10 cellular contexts compared by ENCODE assay signal in genomic region chr9:14031015-14031414, GRCh38.
DNase-seq lines count a peak whose midpoint lies in the region; ATAC-seq and TF ChIP-seq lines count a peak whose summit lies in the region.
"Had no signal": no experiment of that assay in that cellular context is flagged by ENCODE, and none has a peak within 500 bp of the region (broad histone marks: within the 10 kb centered on the region; RNA-seq: fewer than 3 reads in every experiment).

No MANE protein-coding gene starts in this region.

- H3K27me3 ChIP-seq in PC-9 (ENCODE audit: insufficient read depth, low read depth): no peaks in the 10 kb centered on the region
- no peaks in the 10 kb centered on the region for H3K27me3 ChIP-seq in esophagus squamous epithelium
- peaks cover 0 to 13% of the 10 kb centered on the region in 2 experiments for H3K27me3 ChIP-seq in mesenchymal stem cell (ENCODE audit: control insufficient read depth in 1 of 2, insufficient read depth in 1 of 2, low read length in 2 of 2)
- no peaks in the 10 kb centered on the region for H3K27me3 ChIP-seq in tibial artery

- H3K18ac ChIP-seq in mesenchymal stem cell (ENCODE audit: low read depth in 1 of 2, low read length in 2 of 2): peak overlapping the region in 1 of 2 experiments; percentile 32

- no peak overlapping the region for H4K91ac ChIP-seq in mesenchymal stem cell (ENCODE audit: low read length)

- peak overlapping the region; percentile 72 for H3K9ac ChIP-seq in mesenchymal stem cell (ENCODE audit: low read length)

- H3K4me2 ChIP-seq in PC-9 (peak overlapping the region; percentile 53), mesenchymal stem cell (ENCODE audit: low read length, poor library complexity, severe bottlenecking) (no peak overlapping the region)

- peak overlapping the region; percentile 66 for H3K27ac ChIP-seq in PC-9
- peak overlapping the region; percentile 5 to 81 (median 76) for H3K27ac ChIP-seq in esophagus squamous epithelium
- no peak overlapping the region for H3K27ac ChIP-seq in mesenchymal stem cell (ENCODE audit: low read length, poor library complexity, severe bottlenecking)
- peak overlapping the region; percentile 74 to 80 for H3K27ac ChIP-seq in tibial artery

- no peak overlapping the region for H2BK12ac ChIP-seq in mesenchymal stem cell (ENCODE audit: low read length in 2 of 2)

- no peaks in the 10 kb centered on the region for H3K9me3 ChIP-seq in PC-9 (ENCODE audit: insufficient read depth, low read depth)
- no peaks in the 10 kb centered on the region for H3K9me3 ChIP-seq in esophagus squamous epithelium
- H3K9me3 ChIP-seq in mesenchymal stem cell (ENCODE audit: control insufficient read depth, low read length): no peaks in the 10 kb centered on the region
- H3K9me3 ChIP-seq in tibial artery: no peaks in the 10 kb centered on the region

- H3K4me1 ChIP-seq in PC-9 (replicated peaks; ENCODE audit: insufficient read depth): peaks cover 32% of the 10 kb centered on the region
- peaks cover 0 to 56% (median 11%) of the 10 kb centered on the region in 3 donors for H3K4me1 ChIP-seq in esophagus squamous epithelium
- H3K4me1 ChIP-seq in mesenchymal stem cell (ENCODE audit: control insufficient read depth, insufficient read depth, low read depth, low read length): peaks cover 5% of the 10 kb centered on the region
- peaks cover 0 to 59% (median 28%) of the 10 kb centered on the region in 4 donors for H3K4me1 ChIP-seq in tibial artery

- no peak overlapping the region for H2AK5ac ChIP-seq in mesenchymal stem cell (ENCODE audit: low read length, severe bottlenecking)

- peaks cover 7% of the 10 kb centered on the region; the same call in 1 of the 2 replicates for H3F3A ChIP-seq in PC-9 (ENCODE audit: insufficient read depth, low read depth)

- no peak overlapping the region for H2BK5ac ChIP-seq in mesenchymal stem cell (ENCODE audit: low read depth, low read length, poor library complexity, severe bottlenecking)

- no TSS peak for BruUV-seq in PC-9 (replicated peaks; lab: Mats Ljungman, UMichigan)

- H3K36me3 ChIP-seq in PC-9 (ENCODE audit: low read depth) (no peaks in the 10 kb centered on the region), esophagus squamous epithelium (no peaks in the 10 kb centered on the region), mesenchymal stem cell (ENCODE audit: control insufficient read depth in 1 of 2, insufficient read depth in 2 of 2, low read depth in 1 of 2, low read length in 2 of 2) (no peaks in the 10 kb centered on the region), tibial artery (no peaks in the 10 kb centered on the region)

- no peaks in the 10 kb centered on the region for H3K79me1 ChIP-seq in mesenchymal stem cell (replicated peaks; ENCODE audit: low read length, poor library complexity, severe bottlenecking)

- H3K4ac ChIP-seq in mesenchymal stem cell (ENCODE audit: low read depth in 1 of 2, low read length in 2 of 2): peak overlapping the region in 1 of 2 experiments; percentile 20

- TF ChIP-seq CTCF in PC-9 (conservative IDR thresholded peaks at IDR 0.05): no peak
- TF ChIP-seq CTCF in esophagus squamous epithelium (IDR thresholded peaks at IDR 0.05): peak in 1 of 6 experiments; percentile 22
- peak in 1 of 2 experiments; percentile 35 for TF ChIP-seq CTCF in tibial artery (IDR thresholded peaks at IDR 0.05)

- H3K9me2 ChIP-seq in PC-9 (ENCODE audit: insufficient read depth): no peaks in the 10 kb centered on the region

- intact Hi-C loops in PC-9 (cut with micrococcal nuclease; ENCODE audit: unreplicated experiment) (loop anchor here (5.0 kb wide), 1 partner anchor 281 kb away; the partner anchor contains the start of gene NFIB), esophagus squamous epithelium (cut with DNase I) (no loop called here), tibial artery (cut with DNase I; ENCODE audit: low total_unique reads) (loop anchor here (10.0 kb wide), 1 partner anchor 54 kb away; no protein-coding TSS in a partner anchor)

- ATAC-seq in HG02642 (IDR thresholded peaks at IDR 0.05; ENCODE audit: poor library complexity, unreplicated experiment): no peak
- ATAC-seq: left lobe of liver had no signal

- H3K23ac ChIP-seq in mesenchymal stem cell (ENCODE audit: low read length in 2 of 2): no peak overlapping the region

- H3K14ac ChIP-seq in mesenchymal stem cell (ENCODE audit: low read length in 2 of 2): no peak overlapping the region

- TF ChIP-seq POLR2A in esophagus squamous epithelium (IDR thresholded peaks at IDR 0.05): no peak

- H2BK15ac ChIP-seq in mesenchymal stem cell (ENCODE audit: low read depth, poor library complexity, severe bottlenecking): no peak overlapping the region

- CTCF ChIA-PET in PC-9 (lab: Charles Lee): no interaction called here

- H2AFZ ChIP-seq in PC-9: no peak overlapping the region
- peak overlapping the region; percentile 32 for H2AFZ ChIP-seq in mesenchymal stem cell (ENCODE audit: low read depth, low read length)

- no peak overlapping the region for H4K8ac ChIP-seq in mesenchymal stem cell (ENCODE audit: low read length)

- no peak overlapping the region for H2BK120ac ChIP-seq in mesenchymal stem cell (ENCODE audit: low read depth, low read length)

- 42 to 44% methylated on average over 5 to 8 of the region's 8 CpGs for WGBS in esophagus squamous epithelium, 2 donors
- 23% methylated on average over 8 of the region's 8 CpGs for WGBS in mesenchymal stem cell

- no peaks in the 10 kb centered on the region for H4K20me1 ChIP-seq in PC-9 (ENCODE audit: insufficient read depth)

- H3K79me2 ChIP-seq in PC-9 (ENCODE audit: low read depth): no peaks in the 10 kb centered on the region

- DNase-seq in PC-9: no peak
- DNase-seq in esophagus squamous epithelium (lab: John Stamatoyannopoulos, UW): no peak
- peak; percentile 64 for DNase-seq in mesenchymal stem cell
- DNase-seq in tibial artery: peak; percentile 34 to 74
- no peak for DNase-seq in activated naive CD4-positive, alpha-beta T cell (lab: John Stamatoyannopoulos, UW)
- no peak for DNase-seq in HPDE6-E6E7 (ENCODE audit: extremely low spot score)
- DNase-seq in stimulated activated CD4-positive, alpha-beta T cell treated with anti-CD3 and anti-CD28 coated beads, Interleukin-2, amount 100 ng/mL, for 48 hours: no peak
- DNase-seq: activated naive CD4-positive, alpha-beta T cell treated with anti-CD3 and anti-CD28 coated beads, Interleukin-2, amount 50 U/mL, for 16 hours had no signal

- H3K4me3 ChIP-seq in PC-9: peak overlapping the region; percentile 31; the same call in 1 of the 2 replicates
- peak overlapping the region in 3 of 4 donors; percentile 0 to 41 (median 1) for H3K4me3 ChIP-seq in esophagus squamous epithelium
- H3K4me3 ChIP-seq in mesenchymal stem cell (ENCODE audit: insufficient read depth in 1 of 2, low read depth in 1 of 2, low read length in 2 of 2): no peak overlapping the region
- H3K4me3 ChIP-seq in tibial artery: peak overlapping the region; percentile 19 to 30

- POLR2A ChIA-PET in PC-9 (lab: Charles Lee; ENCODE audit: unreplicated experiment): no interaction called here

Comparison
In these comparisons a context has a peak if more than half of its experiments do, and no peak if none do; other contexts are left out.
1. DNase-seq: peak in mesenchymal stem cell (single experiment) and tibial artery (2 of 2); none in PC-9 (0 of 2), esophagus squamous epithelium (single experiment), activated naive CD4-positive, alpha-beta T cell (0 of 4), HPDE6-E6E7 (single experiment) and stimulated activated CD4-positive, alpha-beta T cell treated with anti-CD3 and anti-CD28 coated beads, Interleukin-2, amount 100 ng/mL, for 48 hours (0 of 2).
2. H3K4me3 ChIP-seq: peak in PC-9 (single experiment), esophagus squamous epithelium (3 of 4) and tibial artery (2 of 2); none in mesenchymal stem cell (0 of 2).